ENCODE assay signal across 9 cellular contexts in genomic region chr2:14634885-14635871, GRCh38. TPM values are rescaled to one million over a fixed set of nuclear protein-coding genes. Genes with fewer than 3 reads are reported as not detected.
DNase-seq lines count a peak whose midpoint lies in the region; ATAC-seq and TF ChIP-seq lines count a peak whose summit lies in the region.
"Had no signal": no experiment of that assay in that cellular context is flagged by ENCODE, and none has a peak within 500 bp of the region (broad histone marks: within the 10 kb centered on the region; RNA-seq: fewer than 3 reads in every experiment).

No MANE protein-coding gene starts in this region.

- peak overlapping the region; percentile 57 to 90 (median 77) for H3K27ac Mint-ChIP-seq in nephron
- H3K27ac Mint-ChIP-seq: dendritic cell treated with granulocyte-macrophage colony-stimulating factor and Interleukin-4, amounts not matched to agents 40 ng/mL and 50 ng/mL, for 4 days had no signal

- H3K27ac ChIP-seq in HUES6 (ENCODE audit: low read depth, low read length), result no peak overlapping the region

- DNase-seq in C1 segment of cervical spinal cord (lab: John Stamatoyannopoulos, UW) (peak in 12 of 14 donors; percentile 20 to 76 (median 52)), SK-N-DZ (ENCODE audit: low spot score) (peak; percentile 75), fibroblast of the aortic adventitia (ENCODE audit: low read depth) (peak; percentile 45), activated T-cell treated with anti-CD3 and anti-CD28 coated beads for 4 hours (no peak), foreskin melanocyte (no peak)

- no peaks in the 10 kb centered on the region for H3K9me3 ChIP-seq in HUES6 (ENCODE audit: control insufficient read depth, insufficient read depth, low read depth, low read length)

- H3K4me3 Mint-ChIP-seq in nephron, result peak overlapping the region; percentile 89 to 95 (median 91)
- H3K4me3 Mint-ChIP-seq: dendritic cell treated with granulocyte-macrophage colony-stimulating factor and Interleukin-4, amounts not matched to agents 40 ng/mL and 50 ng/mL, for 4 days had no signal

- H3K4me1 Mint-ChIP-seq in nephron, result peaks cover 36% of the 10 kb centered on the region

- TF ChIP-seq CTCF in fibroblast of the aortic adventitia (IDR thresholded peaks at IDR 0.05; ENCODE audit: insufficient read depth, low read length), result no peak
- no peak for TF ChIP-seq CTCF in nephron (IDR thresholded peaks at IDR 0.05; ENCODE audit: unreplicated experiment in 3 of 3)

- no peaks in the 10 kb centered on the region for H3K36me3 Mint-ChIP-seq in nephron (ENCODE audit: low read depth)

- peaks cover 9% of the 10 kb centered on the region; the same call in 1 of the 2 replicates for H3K4me1 ChIP-seq in HUES6 (ENCODE audit: control insufficient read depth, insufficient read depth, low read length)

- peaks cover 91% of the 10 kb centered on the region for H3K27me3 ChIP-seq in HUES6 (ENCODE audit: control insufficient read depth, insufficient read depth, low read length)

- H3K9me3 Mint-ChIP-seq in nephron, result no peaks in the 10 kb centered on the region
- H3K9me3 Mint-ChIP-seq: dendritic cell treated with granulocyte-macrophage colony-stimulating factor and Interleukin-4, amounts not matched to agents 40 ng/mL and 50 ng/mL, for 4 days had no signal

- H3K36me3 ChIP-seq in HUES6 (ENCODE audit: control insufficient read depth, insufficient read depth, low read length), result no peaks in the 10 kb centered on the region

- H3K27me3 Mint-ChIP-seq in nephron (ENCODE audit: low read depth), result peaks cover 41% of the 10 kb centered on the region

- no peak for ATAC-seq in HG03439 (IDR thresholded peaks at IDR 0.05; ENCODE audit: unreplicated experiment)

- peak overlapping the region; percentile 70 for H3K4me3 ChIP-seq in HUES6 (ENCODE audit: low read depth, low read length)
- H3K4me3 ChIP-seq in fibroblast of the aortic adventitia (ENCODE audit: low read depth, low read length), result peak overlapping the region; percentile 45

- peak overlapping the region; percentile 59 for H3K9ac ChIP-seq in HUES6 (ENCODE audit: low read length)

RNA-seq across cellular contexts. Expression of gene LRATD1, which starts 2.7 kb away (rescaled TPM):
- polyA plus RNA-seq in SK-N-DZ (2014; cell fraction: cytosol; rRNA removed), result 27.8 and 29.3 TPM in 2 replicates
- polyA plus RNA-seq in SK-N-DZ (2014; cell fraction: nucleus; rRNA removed), result 40.7 and 57.5 TPM in 2 replicates
- total RNA-seq in fibroblast of the aortic adventitia (ENCODE audit: low replicate concordance), result 0.08 and 0.36 TPM in 2 replicates

Comparison
In these comparisons a context has a peak if more than half of its experiments do, and no peak if none do; other contexts are left out.
1. DNase-seq: peak in C1 segment of cervical spinal cord (12 of 14), SK-N-DZ (single experiment) and fibroblast of the aortic adventitia (single experiment); none in activated T-cell treated with anti-CD3 and anti-CD28 coated beads for 4 hours (single experiment) and foreskin melanocyte (single experiment).